Comparison of ENCODE assay signal across 8 cellular contexts in genomic region chr2:27493948-27494283, GRCh38. TPM values are rescaled to one million over a fixed set of nuclear protein-coding genes. Genes with fewer than 3 reads are reported as not detected.
DNase-seq lines count a peak whose midpoint lies in the region; ATAC-seq and TF ChIP-seq lines count a peak whose summit lies in the region.

No MANE protein-coding gene starts in this region.

- intact Hi-C loops in posterior vena cava (cut with DNase I), result loop anchor here in 1 of 2 donors (10.0 kb wide), 1 partner anchor 91 kb away; the partner anchor contains the start of gene ZNF512

- H3K27ac Mint-ChIP-seq in activated naive CD8-positive, alpha-beta T cell treated with anti-CD3 and anti-CD28 coated beads for 36 hours, result no peak overlapping the region

- H3K27me3 Mint-ChIP-seq in activated naive CD8-positive, alpha-beta T cell treated with anti-CD3 and anti-CD28 coated beads for 36 hours, result peaks cover 47% of the 10 kb centered on the region

- H3K4me1 Mint-ChIP-seq in activated naive CD8-positive, alpha-beta T cell treated with anti-CD3 and anti-CD28 coated beads for 36 hours, result peaks cover 24% of the 10 kb centered on the region

- H3K9me3 ChIP-seq in ES-I3 (ENCODE audit: control insufficient read depth, insufficient read depth, low read length), result no peaks in the 10 kb centered on the region

- no peaks in the 10 kb centered on the region for H3K36me3 Mint-ChIP-seq in activated naive CD8-positive, alpha-beta T cell treated with anti-CD3 and anti-CD28 coated beads for 36 hours

- no peak for ATAC-seq in GM19463 (IDR thresholded peaks at IDR 0.05; ENCODE audit: unreplicated experiment)

- no peak for TF ChIP-seq CTCF in foreskin fibroblast (IDR thresholded peaks at IDR 0.05; ENCODE audit: low read depth, low read length)

- H3K4me3 ChIP-seq in foreskin fibroblast (ENCODE audit: low read depth in 1 of 2, low read length in 2 of 2), result peak overlapping the region; percentile 69 to 70

- H3K9me3 Mint-ChIP-seq in activated naive CD8-positive, alpha-beta T cell treated with anti-CD3 and anti-CD28 coated beads for 36 hours, result no peaks in the 10 kb centered on the region

- H3K36me3 ChIP-seq in ES-I3 (ENCODE audit: insufficient read depth, low read length), result no peaks in the 10 kb centered on the region

- peak overlapping the region; percentile 64; the same call in 1 of the 2 replicates for H3K9ac ChIP-seq in ES-I3 (ENCODE audit: low read depth, low read length)

- H3K4me3 Mint-ChIP-seq in activated naive CD8-positive, alpha-beta T cell treated with anti-CD3 and anti-CD28 coated beads for 36 hours, result peak overlapping the region; percentile 44

- peaks cover 7% of the 10 kb centered on the region; the same call in 1 of the 2 replicates for H3K4me1 ChIP-seq in ES-I3 (ENCODE audit: insufficient read depth, low read length)

- DNase-seq in activated naive CD8-positive, alpha-beta T cell treated with anti-CD3 and anti-CD28 coated beads for 36 hours, result no peak
- DNase-seq in foreskin fibroblast, result no peak
- DNase-seq in posterior vena cava (ENCODE audit: low spot score), result peak; percentile 78
- no peak for DNase-seq in NCI-H82 treated with DMSO at 0.1 percent for 48 hours (lab: John Stamatoyannopoulos, UW; ENCODE audit: unreplicated experiment)
- DNase-seq in pons (ENCODE audit: low spot score), result no peak
- no peak for DNase-seq in NK-92 treated with Interleukin-12 subunit alpha and Interleukin-12 subunit beta, amount 100 ng/mL, for 24 hours (lab: John Stamatoyannopoulos, UW)

RNA-seq across cellular contexts. Expression of gene FNDC4, which starts 1.1 kb away (rescaled TPM):
- total RNA-seq in activated naive CD8-positive, alpha-beta T cell treated with anti-CD3 and anti-CD28 coated beads for 36 hours, result not detected
- 10 to 100 TPM; 11.7 to 22.1 TPM for total RNA-seq in posterior vena cava

RNA-seq across cellular contexts. Expression of gene GCKR, which starts 2.7 kb away (rescaled TPM):
- not detected for total RNA-seq in activated naive CD8-positive, alpha-beta T cell treated with anti-CD3 and anti-CD28 coated beads for 36 hours
- total RNA-seq in posterior vena cava, result 1 to 10 TPM in 1 of 2 donors, under 1 TPM in 1; 0.65 to 2.9 TPM

RNA-seq across cellular contexts. Expression of gene IFT172, which starts 4.4 kb away (rescaled TPM):
- total RNA-seq in activated naive CD8-positive, alpha-beta T cell treated with anti-CD3 and anti-CD28 coated beads for 36 hours, result 1 to 10 TPM; 7.1 to 8.1 TPM
- total RNA-seq in posterior vena cava, result 10 to 100 TPM; 15.8 to 23.4 TPM

RNA-seq across cellular contexts. Expression of gene KRTCAP3, which starts 51.7 kb away (rescaled TPM):
- 1 to 10 TPM; 7.4 to 9.9 TPM for total RNA-seq in activated naive CD8-positive, alpha-beta T cell treated with anti-CD3 and anti-CD28 coated beads for 36 hours
- total RNA-seq in posterior vena cava, result 1 to 10 TPM in 1 of 2 donors, under 1 TPM in 1; 0.46 to 1.4 TPM

Comparison
In these comparisons a context has a peak if more than half of its experiments do, and no peak if none do; other contexts are left out.
1. RNA of gene FNDC4, which starts 1.1 kb away (total RNA-seq): 11.7 to 22.1 TPM in posterior vena cava; not detected in activated naive CD8-positive, alpha-beta T cell treated with anti-CD3 and anti-CD28 coated beads for 36 hours; every median in the first group is over 10 times any median in the second.